In the genomic region with DNA sequence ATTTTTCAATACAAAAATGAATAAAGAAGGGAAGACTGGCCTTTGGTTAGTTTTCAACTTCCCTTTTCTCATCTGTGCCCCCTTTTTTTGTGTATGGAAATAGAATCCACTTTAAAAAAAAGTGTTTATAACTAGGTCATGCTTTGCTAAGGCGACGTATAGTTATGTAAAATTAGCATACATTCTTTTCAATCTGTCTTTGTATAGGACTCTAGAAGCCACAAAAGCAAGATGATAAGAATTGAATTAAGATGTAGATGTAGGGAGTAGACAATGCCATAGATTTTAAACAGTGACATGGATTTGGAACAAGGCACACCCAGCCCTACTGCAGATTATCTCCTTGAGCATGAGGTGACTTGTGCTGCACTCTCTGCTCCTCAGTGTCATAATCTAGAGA, we compare ENCODE assay signal across 29 cellular contexts.
"Had no signal": no experiment of that assay in that cellular context is flagged by ENCODE, and none has a peak within 500 bp of the region (broad histone marks: within the 10 kb centered on the region; RNA-seq: fewer than 3 reads in every experiment).

No MANE protein-coding gene starts in this region.

- H3K27me3 ChIP-seq: brain microvascular endothelial cell, dorsolateral prefrontal cortex had no signal

- DNase-seq: activated CD4-positive, alpha-beta memory T cell treated with anti-CD3 and anti-CD28 coated beads, Interleukin-2, amount 10 ng/mL, durations not matched to agents 7 days and 5 days; activated CD4-positive, alpha-beta T cell treated with anti-CD3 and anti-CD28 coated beads for 1 hour; activated CD4-positive, alpha-beta T cell treated with anti-CD3 and anti-CD28 coated beads for 4 hours; activated CD4-positive, alpha-beta T cell treated with anti-CD3 and anti-CD28 coated beads, Interleukin-2, amount 10 ng/mL, durations not matched to agents 7 days and 5 days; activated CD4-positive, alpha-beta T cell treated with anti-CD3 and anti-CD28 coated beads, Interleukin-2, amount 50 U/mL, for 4 hours; activated CD8-positive, alpha-beta memory T cell treated with anti-CD3 and anti-CD28 coated beads for 24 hours; activated effector memory CD4-positive, alpha-beta T cell treated with Interleukin-2 at 50 U/mL for 16 hours; activated gamma-delta T cell treated with Interleukin-2 at 50 U/mL for 16 hours; activated naive CD4-positive, alpha-beta T cell treated with anti-CD3 and anti-CD28 coated beads, Interleukin-2, amount 50 U/mL, for 16 hours; activated naive CD4-positive, alpha-beta T cell treated with Interleukin-2 at 50 U/mL for 16 hours; activated T-cell treated with anti-CD3 and anti-CD28 coated beads, Interleukin-2, amount 50 U/mL, for 4 hours; amniotic stem cell; anterior cingulate cortex; brain microvascular endothelial cell; dorsolateral prefrontal cortex; effector memory CD4-positive, alpha-beta T cell; endodermal cell; foreskin fibroblast; glutamatergic neuron; T-helper 2 cell had no signal

- H3K9me3 Mint-ChIP-seq: activated CD4-positive, alpha-beta memory T cell treated with anti-CD3 and anti-CD28 coated beads, Interleukin-2, amount 10 ng/mL, durations not matched to agents 7 days and 5 days; activated CD4-positive, alpha-beta T cell treated with anti-CD3 and anti-CD28 coated beads, Interleukin-2, amount 10 ng/mL, durations not matched to agents 7 days and 5 days; activated T-cell treated with anti-CD3 and anti-CD28 coated beads, Interleukin-2, amount 50 U/mL, for 4 hours; activated T-helper 17 cell treated with anti-CD3 and anti-CD28 coated beads, Interleukin-2, amount 50 U/mL, for 72 hours; central memory CD8-positive, alpha-beta T cell; dendritic cell treated with granulocyte-macrophage colony-stimulating factor and Interleukin-4, amounts not matched to agents 40 ng/mL and 50 ng/mL, for 4 days; endodermal cell had no signal

- FAIRE-seq: astrocyte, bronchial epithelial cell, frontal cortex had no signal

- ATAC-seq: activated T-cell treated with anti-CD3 and anti-CD28 coated beads, Interleukin-2, amount 50 U/mL, for 4 hours; activated T-helper 17 cell treated with anti-CD3 and anti-CD28 coated beads, Interleukin-2, amount 50 U/mL, for 72 hours; esophagus mucosa had no signal

- H3K27ac Mint-ChIP-seq: activated CD4-positive, alpha-beta memory T cell treated with anti-CD3 and anti-CD28 coated beads, Interleukin-2, amount 10 ng/mL, durations not matched to agents 7 days and 5 days; activated CD4-positive, alpha-beta T cell treated with anti-CD3 and anti-CD28 coated beads, Interleukin-2, amount 10 ng/mL, durations not matched to agents 7 days and 5 days; activated naive CD8-positive, alpha-beta T cell; activated T-helper 17 cell treated with anti-CD3 and anti-CD28 coated beads, Interleukin-2, amount 50 U/mL, for 72 hours; dendritic cell treated with granulocyte-macrophage colony-stimulating factor and Interleukin-4, amounts not matched to agents 40 ng/mL and 50 ng/mL, for 4 days; endodermal cell had no signal

- H3K36me3 Mint-ChIP-seq: activated naive CD8-positive, alpha-beta T cell had no signal

- H3K4me3 Mint-ChIP-seq: activated CD4-positive, alpha-beta memory T cell treated with anti-CD3 and anti-CD28 coated beads, Interleukin-2, amount 10 ng/mL, durations not matched to agents 7 days and 5 days; activated CD4-positive, alpha-beta T cell treated with anti-CD3 and anti-CD28 coated beads, Interleukin-2, amount 10 ng/mL, durations not matched to agents 7 days and 5 days; activated naive CD8-positive, alpha-beta T cell; activated T-cell treated with anti-CD3 and anti-CD28 coated beads, Interleukin-2, amount 50 U/mL, for 4 hours; activated T-helper 17 cell treated with anti-CD3 and anti-CD28 coated beads, Interleukin-2, amount 50 U/mL, for 72 hours; central memory CD8-positive, alpha-beta T cell; dendritic cell treated with granulocyte-macrophage colony-stimulating factor and Interleukin-4, amounts not matched to agents 40 ng/mL and 50 ng/mL, for 4 days; endodermal cell had no signal

- H3K36me3 ChIP-seq: brain microvascular endothelial cell had no signal

- H3K27me3 Mint-ChIP-seq: activated CD4-positive, alpha-beta memory T cell treated with anti-CD3 and anti-CD28 coated beads, Interleukin-2, amount 10 ng/mL, durations not matched to agents 7 days and 5 days; activated CD4-positive, alpha-beta T cell treated with anti-CD3 and anti-CD28 coated beads, Interleukin-2, amount 10 ng/mL, durations not matched to agents 7 days and 5 days; activated naive CD8-positive, alpha-beta T cell; activated T-helper 17 cell treated with anti-CD3 and anti-CD28 coated beads, Interleukin-2, amount 50 U/mL, for 72 hours; central memory CD8-positive, alpha-beta T cell; dendritic cell treated with granulocyte-macrophage colony-stimulating factor and Interleukin-4, amounts not matched to agents 40 ng/mL and 50 ng/mL, for 4 days had no signal

- H3K27ac ChIP-seq: brain microvascular endothelial cell, coronary artery, dorsolateral prefrontal cortex had no signal

- H3K4me1 Mint-ChIP-seq: activated CD4-positive, alpha-beta memory T cell treated with anti-CD3 and anti-CD28 coated beads, Interleukin-2, amount 10 ng/mL, durations not matched to agents 7 days and 5 days; activated CD4-positive, alpha-beta T cell treated with anti-CD3 and anti-CD28 coated beads, Interleukin-2, amount 10 ng/mL, durations not matched to agents 7 days and 5 days; activated T-helper 17 cell treated with anti-CD3 and anti-CD28 coated beads, Interleukin-2, amount 50 U/mL, for 72 hours; central memory CD8-positive, alpha-beta T cell had no signal

- H3K4me3 ChIP-seq: coronary artery, dorsolateral prefrontal cortex had no signal
